ENCODE assay signal across 8 cellular contexts in genomic region chr14:73740921-73741326, GRCh38. TPM values are rescaled to one million over a fixed set of nuclear protein-coding genes. Genes with fewer than 3 reads are reported as not detected.
DNase-seq lines count a peak whose midpoint lies in the region; ATAC-seq, FAIRE-seq and TF ChIP-seq lines count a peak whose summit lies in the region.

No MANE protein-coding gene starts in this region.

- no peaks in the 10 kb centered on the region for H3K27me3 Mint-ChIP-seq in activated CD8-positive, alpha-beta memory T cell treated with anti-CD3 and anti-CD28 coated beads, Interleukin-2, amount 10 ng/mL, durations not matched to agents 7 days and 5 days

- ATAC-seq in activated CD8-positive, alpha-beta memory T cell treated with anti-CD3 and anti-CD28 coated beads, Interleukin-2, amount 10 ng/mL, durations not matched to agents 7 days and 5 days: no peak
- peak; percentile 38 for ATAC-seq in K562
- no peak for ATAC-seq in GM19452 (IDR thresholded peaks at IDR 0.05; ENCODE audit: unreplicated experiment)
- ATAC-seq in HG02938 (IDR thresholded peaks at IDR 0.05; ENCODE audit: unreplicated experiment): no peak

- peak overlapping the region; percentile 66 for H3K4me2 ChIP-seq in K562 (ENCODE audit: insufficient read depth, low read length)

- H3K9me3 ChIP-seq in K562 (replicated peaks; ENCODE audit: control insufficient read depth, insufficient read depth, low read depth, low read length) (no peaks in the 10 kb centered on the region), suprapubic skin (no peaks in the 10 kb centered on the region)

- TF ChIP-seq POLR2A in K562 (conservative IDR thresholded peaks at IDR 0.05) (no peak), suprapubic skin (IDR thresholded peaks at IDR 0.05) (no peak)

- H3K27me3 ChIP-seq in K562 (ENCODE audit: control insufficient read depth in 2 of 2, insufficient read depth in 2 of 2, low read length in 2 of 2) (no peaks in the 10 kb centered on the region), layer of hippocampus (ENCODE audit: control insufficient read depth, insufficient read depth, low read length) (no peaks in the 10 kb centered on the region), suprapubic skin (no peaks in the 10 kb centered on the region)

- POLR2A ChIA-PET in K562 (lab: Yijun Ruan, JAX): interaction anchor here (0.6 to 6.8 kb wide), 8 partner anchors 9 to 727 kb away, joined by 3 to 80 read pairs (median 8); a partner anchor contains a TSS

- H3K79me2 ChIP-seq in K562 (ENCODE audit: control insufficient read depth, insufficient read depth, low read length): peaks cover 85% of the 10 kb centered on the region

- TF ChIP-seq RAD21 in K562 (CRISPR knock-in tag; conservative IDR thresholded peaks at IDR 0.05 in 1 of 2, IDR thresholded peaks at IDR 0.05 in 1 of 2): no peak

- TF ChIP-seq CTCF in K562 (IDR thresholded peaks at IDR 0.05 in 2 of 3, conservative IDR thresholded peaks at IDR 0.05 in 1 of 3; ENCODE audit: insufficient read depth in 2 of 3, low read depth in 1 of 3, low read length in 3 of 3) (no peak), suprapubic skin (IDR thresholded peaks at IDR 0.05) (no peak)

- H3K4me3 Mint-ChIP-seq in activated CD8-positive, alpha-beta memory T cell treated with anti-CD3 and anti-CD28 coated beads, Interleukin-2, amount 10 ng/mL, durations not matched to agents 7 days and 5 days: peak overlapping the region; percentile 78

- no peak for TF ChIP-seq EP300 in K562 (IDR thresholded peaks at IDR 0.05; ENCODE audit: low read length)
- no peak for TF ChIP-seq EP300 in suprapubic skin (IDR thresholded peaks at IDR 0.05)

- peak overlapping the region; percentile 60 to 84 for H3K9ac ChIP-seq in K562 (ENCODE audit: insufficient read depth in 1 of 2, low read depth in 2 of 2, low read length in 2 of 2)

- intact Hi-C loops in K562 (cut with micrococcal nuclease): loop anchor here (2.0 to 5.0 kb wide), 3 partner anchors 14 to 146 kb away; partner anchors contain the start of gene ZNF410

- H3K9me1 ChIP-seq in K562 (ENCODE audit: control insufficient read depth, insufficient read depth, low read length): no peaks in the 10 kb centered on the region

- peaks cover 52 to 74% of the 10 kb centered on the region in 2 experiments for H3K4me1 ChIP-seq in K562 (replicated peaks in 1 of 2; ENCODE audit: control insufficient read depth in 2 of 2, insufficient read depth in 2 of 2, low read length in 2 of 2)
- H3K4me1 ChIP-seq in suprapubic skin: peaks cover 78% of the 10 kb centered on the region

- H3K4me3 ChIP-seq in K562 (peak overlapping the region; percentile 17; the same call in 1 of the 2 replicates), suprapubic skin (peak overlapping the region; percentile 23)

- FAIRE-seq in K562 (lab: Jason Lieb, UNC): peak; percentile 77

- H3K36me3 ChIP-seq in K562 (ENCODE audit: control insufficient read depth, insufficient read depth, low read length): peaks cover 53% of the 10 kb centered on the region; the same call in 2 of the 3 replicates
- peaks cover 37% of the 10 kb centered on the region for H3K36me3 ChIP-seq in suprapubic skin

- DNase-seq in activated CD8-positive, alpha-beta memory T cell treated with anti-CD3 and anti-CD28 coated beads, Interleukin-2, amount 10 ng/mL, durations not matched to agents 7 days and 5 days: no peak
- no peak for DNase-seq in activated CD8-positive, alpha-beta memory T cell treated with anti-CD3 and anti-CD28 coated beads for 24 hours
- DNase-seq in K562 (ENCODE audit: extremely low read depth in 1 of 4, low spot score in 3 of 4) (peak; percentile 45 to 68 (median 54)), suprapubic skin (ENCODE audit: low spot score in 2 of 2) (peak in 1 of 2 donors; percentile 90), cerebellar nuclear complex (lab: John Stamatoyannopoulos, UW) (no peak)

- in situ Hi-C loops in K562 (cut with MboI): no loop called here

- H3K27ac ChIP-seq in K562 (ENCODE audit: extremely low read depth, low read depth, low read length): peak overlapping the region; percentile 86
- H3K27ac ChIP-seq in layer of hippocampus (ENCODE audit: low read depth, low read length): peak overlapping the region; percentile 74
- H3K27ac ChIP-seq in suprapubic skin: peak overlapping the region; percentile 85

- CTCF ChIA-PET in activated CD8-positive, alpha-beta memory T cell treated with anti-CD3 and anti-CD28 coated beads, Interleukin-2, amount 10 ng/mL, durations not matched to agents 7 days and 5 days (lab: Charles Lee): interaction anchor here (0.8 to 10.1 kb wide), 12 partner anchors 9 to 135 kb away, joined by 3 to 118 read pairs (median 14); a partner anchor contains a TSS
- CTCF ChIA-PET in K562 (lab: Yijun Ruan, JAX; ENCODE audit: low intra/inter-chr PET ratio): no interaction called here

- no peaks in the 10 kb centered on the region for H3K9me3 Mint-ChIP-seq in activated CD8-positive, alpha-beta memory T cell treated with anti-CD3 and anti-CD28 coated beads, Interleukin-2, amount 10 ng/mL, durations not matched to agents 7 days and 5 days (ENCODE audit: low read depth)

- H3K27ac Mint-ChIP-seq in activated CD8-positive, alpha-beta memory T cell treated with anti-CD3 and anti-CD28 coated beads, Interleukin-2, amount 10 ng/mL, durations not matched to agents 7 days and 5 days: peak overlapping the region; percentile 92

- peaks cover 20% of the 10 kb centered on the region for H3K36me3 Mint-ChIP-seq in activated CD8-positive, alpha-beta memory T cell treated with anti-CD3 and anti-CD28 coated beads, Interleukin-2, amount 10 ng/mL, durations not matched to agents 7 days and 5 days

- peaks cover 66% of the 10 kb centered on the region for H3K4me1 Mint-ChIP-seq in activated CD8-positive, alpha-beta memory T cell treated with anti-CD3 and anti-CD28 coated beads, Interleukin-2, amount 10 ng/mL, durations not matched to agents 7 days and 5 days

- H4K20me1 ChIP-seq in K562 (replicated peaks; ENCODE audit: control insufficient read depth, insufficient read depth, low read length): no peaks in the 10 kb centered on the region; the same call in 1 of the 2 replicates

- no peak overlapping the region for H2AFZ ChIP-seq in K562 (ENCODE audit: low read depth, low read length)

- BruUV-seq in K562 (replicated peaks; lab: Mats Ljungman, UMichigan): no TSS peak

- WGBS in K562 (ENCODE audit: insufficient coverage, low coverage, missing lambda C conversion rate): 22% methylated on average over 5 of the region's 6 CpGs
- 3% methylated on average over 6 of the region's 6 CpGs for WGBS in suprapubic skin

TF ChIP-seq in K562, 482 proteins besides CTCF, POLR2A, EP300 and RAD21 (continues in another document):
- no peak for TF ChIP-seq ZBTB8A (IDR thresholded peaks at IDR 0.05; ENCODE audit: partially characterized antibody)
- no peak for TF ChIP-seq TARDBP (IDR thresholded peaks at IDR 0.05)
- TF ChIP-seq TCF3 (CRISPR knock-in tag; IDR thresholded peaks at IDR 0.05): no peak
- TF ChIP-seq CEBPB (tag; IDR thresholded peaks at IDR 0.05): peak; percentile 56
- no peak for TF ChIP-seq CEBPG (CRISPR knock-in tag; IDR thresholded peaks at IDR 0.05)
- TF ChIP-seq CEBPG (tag; conservative IDR thresholded peaks at IDR 0.05 in 1 of 2, IDR thresholded peaks at IDR 0.05 in 1 of 2): peak in 1 of 2 experiments; percentile 32; a peak in 1 of 4 replicates
- TF ChIP-seq ZNF655 (CRISPR knock-in tag; IDR thresholded peaks at IDR 0.05): no peak
- TF ChIP-seq NR2C2 (CRISPR knock-in tag; IDR thresholded peaks at IDR 0.05): no peak
- TF ChIP-seq NR2C2 (tag; IDR thresholded peaks at IDR 0.05): peak; percentile 31; the same call in 1 of the 2 replicates

RNA-seq across cellular contexts. Expression of gene PNMA1, which starts 26.7 kb away (rescaled TPM):
- 10 to 100 TPM; 27.1 to 36.6 TPM for total RNA-seq in activated CD8-positive, alpha-beta memory T cell treated with anti-CD3 and anti-CD28 coated beads, Interleukin-2, amount 10 ng/mL, durations not matched to agents 7 days and 5 days
- 5.1 and 6.7 TPM in 2 replicates for total RNA-seq in K562 (2011; cell fraction: chromatin; rRNA removed; ENCODE audit: low replicate concordance)
- 6.8 and 8.0 TPM in 2 replicates for total RNA-seq in K562 (2011; cell fraction: nucleolus; rRNA removed)
- 8.8 and 9.7 TPM in 2 replicates for total RNA-seq in K562 (2011; cell fraction: nucleoplasm; rRNA removed)
- total RNA-seq in K562 (2014; rRNA removed) (4.6 and 4.7 TPM in 2 replicates), K562 (2014; rRNA removed; fragmentation: Illumina TruSeq; extraction: Trizol) (7.9 and 8.7 TPM in 2 replicates), K562 (2015; rRNA removed; fragmentation: Illumina TruSeq; extraction: Trizol) (6.6 and 7.1 TPM in 2 replicates), K562 (2021) (24.8 and 26.4 TPM in 2 replicates), suprapubic skin (1 to 10 TPM; 5.2 to 9.8 (median 6.4) TPM)
- polyA plus RNA-seq in K562 (2011; rRNA removed) (7.5 and 11.3 TPM in 2 replicates), K562 (2014; fragmentation: Illumina TruSeq; extraction: Trizol) (15.5 and 15.7 TPM in 2 replicates), K562 (2014; fragmentation: Nextera tagmentation; extraction: Ambion mirVana) (1 to 10 TPM; 1.7 to 2.4 TPM), K562 (2014; rRNA removed) (12.7 and 15.1 TPM in 2 replicates)
- polyA plus RNA-seq in K562 (2011; cell fraction: cytosol; rRNA removed): 6.3 and 7.9 TPM in 2 replicates
- polyA plus RNA-seq in K562 (2011; cell fraction: nucleus; rRNA removed): 6.2 and 6.9 TPM in 2 replicates
- polyA plus RNA-seq in K562 (2012): 18.6 and 26.5 TPM in 2 replicates
- 6.4 and 9.0 TPM in 2 replicates for polyA minus RNA-seq in K562 (2011; rRNA and poly(A)+ RNA removed)
- 4.3 and 7.6 TPM in 2 replicates for polyA minus RNA-seq in K562 (2011; cell fraction: cytosol; rRNA and poly(A)+ RNA removed)
- 3.3 and 3.4 TPM in 2 replicates for polyA minus RNA-seq in K562 (2011; cell fraction: nucleus; rRNA and poly(A)+ RNA removed)

Comparison
In these comparisons a context has a peak if more than half of its experiments do, and no peak if none do; other contexts are left out.
1. DNase-seq: peak in K562 (4 of 4); none in activated CD8-positive, alpha-beta memory T cell treated with anti-CD3 and anti-CD28 coated beads, Interleukin-2, amount 10 ng/mL, durations not matched to agents 7 days and 5 days (single experiment), activated CD8-positive, alpha-beta memory T cell treated with anti-CD3 and anti-CD28 coated beads for 24 hours (single experiment) and cerebellar nuclear complex (0 of 2).
2. Peak in every context shown above with its lines, with median percentiles within 50 percentile points of each other: H3K27ac ChIP-seq.